14 cellular contexts compared by ENCODE assay signal in genomic region chr19:29851769-29852521, GRCh38. TPM values are rescaled to one million over a fixed set of nuclear protein-coding genes. Genes with fewer than 3 reads are reported as not detected.
DNase-seq lines count a peak whose midpoint lies in the region; ATAC-seq and TF ChIP-seq lines count a peak whose summit lies in the region.
"Had no signal": no experiment of that assay in that cellular context is flagged by ENCODE, and none has a peak within 500 bp of the region (broad histone marks: within the 10 kb centered on the region; RNA-seq: fewer than 3 reads in every experiment).

No MANE protein-coding gene starts in this region.

- H3K27ac Mint-ChIP-seq in activated CD4-positive, alpha-beta T cell treated with anti-CD3 and anti-CD28 coated beads for 36 hours: peak overlapping the region; percentile 53
- H3K27ac Mint-ChIP-seq in endodermal cell: no peak overlapping the region

- no peaks in the 10 kb centered on the region for H3K4me1 ChIP-seq in endodermal cell (ENCODE audit: control insufficient read depth, insufficient read depth, low read length)
- H3K4me1 ChIP-seq: testis had no signal

- DNase-seq in activated CD4-positive, alpha-beta T cell treated with anti-CD3 and anti-CD28 coated beads for 36 hours: peak; percentile 67
- no peak for DNase-seq in activated CD4-positive, alpha-beta T cell treated with anti-CD3 and anti-CD28 coated beads for 1 hour
- DNase-seq in endodermal cell: peak; percentile 13
- no peak for DNase-seq in NCI-H748 (lab: John Stamatoyannopoulos, UW; ENCODE audit: unreplicated experiment)
- DNase-seq in NCI-H1092 (lab: John Stamatoyannopoulos, UW): no peak
- DNase-seq: DND-41, foreskin fibroblast, left colon, NCI-H510A, testis had no signal

- ATAC-seq in activated CD4-positive, alpha-beta T cell treated with anti-CD3 and anti-CD28 coated beads for 36 hours: peak; percentile 96
- ATAC-seq in GM21390 (IDR thresholded peaks at IDR 0.05; ENCODE audit: unreplicated experiment) (peak; percentile 84), HG03108 (IDR thresholded peaks at IDR 0.05; ENCODE audit: unreplicated experiment) (peak; percentile 93), HG02588 (IDR thresholded peaks at IDR 0.05; ENCODE audit: unreplicated experiment) (no peak)
- ATAC-seq: left colon, SK-N-SH treated with all-trans-retinoic acid at 6 μM for 48 hours had no signal

- peaks cover 1% of the 10 kb centered on the region for H3K27me3 Mint-ChIP-seq in activated CD4-positive, alpha-beta T cell treated with anti-CD3 and anti-CD28 coated beads for 36 hours
- peaks cover 22% of the 10 kb centered on the region for H3K27me3 Mint-ChIP-seq in endodermal cell (ENCODE audit: insufficient read depth)

- H3K27ac ChIP-seq in endodermal cell (ENCODE audit: low read depth, low read length): no peak overlapping the region
- H3K27ac ChIP-seq: testis had no signal

- H3K36me3 Mint-ChIP-seq in activated CD4-positive, alpha-beta T cell treated with anti-CD3 and anti-CD28 coated beads for 36 hours (ENCODE audit: low read depth): no peaks in the 10 kb centered on the region
- H3K36me3 Mint-ChIP-seq in endodermal cell (ENCODE audit: low read depth): no peaks in the 10 kb centered on the region

- H3K4me3 Mint-ChIP-seq in activated CD4-positive, alpha-beta T cell treated with anti-CD3 and anti-CD28 coated beads for 36 hours: no peak overlapping the region
- no peak overlapping the region for H3K4me3 Mint-ChIP-seq in endodermal cell

- TF ChIP-seq CTCF in endodermal cell (conservative IDR thresholded peaks at IDR 0.05): no peak

- H3K9me3 ChIP-seq in endodermal cell (ENCODE audit: control insufficient read depth, low read length): no peaks in the 10 kb centered on the region
- H3K9me3 ChIP-seq: testis had no signal

- no peak overlapping the region for H3K9ac ChIP-seq in endodermal cell (ENCODE audit: extremely low read depth, low read length, poor library complexity, severe bottlenecking)

- H3K4me3 ChIP-seq in endodermal cell (ENCODE audit: low read length): no peak overlapping the region
- H3K4me3 ChIP-seq: testis had no signal

- intact Hi-C loops in activated CD4-positive, alpha-beta T cell treated with anti-CD3 and anti-CD28 coated beads for 36 hours (cut with DNase I, micrococcal nuclease): loop anchor here in 1 of 2 experiments (2.0 kb wide), 1 partner anchor 15 kb away; no protein-coding TSS in a partner anchor

- peaks cover 17% of the 10 kb centered on the region for H3K4me1 Mint-ChIP-seq in activated CD4-positive, alpha-beta T cell treated with anti-CD3 and anti-CD28 coated beads for 36 hours
- peaks cover 6% of the 10 kb centered on the region for H3K4me1 Mint-ChIP-seq in endodermal cell

- POLR2A ChIA-PET in activated CD4-positive, alpha-beta T cell treated with anti-CD3 and anti-CD28 coated beads for 36 hours (lab: Charles Lee): no interaction called here

- 87 to 100% methylated on average over 1 to 3 of the region's 3 CpGs for WGBS in endodermal cell (ENCODE audit: insufficient coverage in 1 of 2, insufficient read length in 1 of 2), 2 experiments

- H3K27me3 ChIP-seq in endodermal cell (ENCODE audit: control insufficient read depth, insufficient read depth, low read length, poor library complexity, severe bottlenecking): peaks cover 7% of the 10 kb centered on the region
- H3K27me3 ChIP-seq: testis had no signal

- no peaks in the 10 kb centered on the region for H3K9me3 Mint-ChIP-seq in activated CD4-positive, alpha-beta T cell treated with anti-CD3 and anti-CD28 coated beads for 36 hours (ENCODE audit: low read depth)
- no peaks in the 10 kb centered on the region for H3K9me3 Mint-ChIP-seq in endodermal cell

- H3K36me3 ChIP-seq in endodermal cell (ENCODE audit: control insufficient read depth, insufficient read depth, low read length): no peaks in the 10 kb centered on the region

- CTCF ChIA-PET in activated CD4-positive, alpha-beta T cell treated with anti-CD3 and anti-CD28 coated beads for 36 hours (lab: Charles Lee): interaction anchor here (0.6 to 0.8 kb wide), 2 partner anchors 19 to 43 kb away, joined by 3 read pairs; no protein-coding TSS in a partner anchor

RNA-seq across cellular contexts. Expression of gene CCNE1, which starts 40.2 kb away (rescaled TPM):
- total RNA-seq in activated CD4-positive, alpha-beta T cell treated with anti-CD3 and anti-CD28 coated beads for 36 hours: 10 to 100 TPM; 29.4 to 30.4 TPM
- 10 to 100 TPM; 33.3 to 34.9 TPM for total RNA-seq in endodermal cell
- polyA plus RNA-seq in endodermal cell (2013, experiment 1 of 2): 16.2 TPM
- polyA plus RNA-seq in endodermal cell (2013, experiment 2 of 2): 15.1 TPM

Comparison
In these comparisons a context has a peak if more than half of its experiments do, and no peak if none do; other contexts are left out.
1. DNase-seq: peak in activated CD4-positive, alpha-beta T cell treated with anti-CD3 and anti-CD28 coated beads for 36 hours (single experiment) and endodermal cell (single experiment); none in activated CD4-positive, alpha-beta T cell treated with anti-CD3 and anti-CD28 coated beads for 1 hour (single experiment), NCI-H748 (single experiment) and NCI-H1092 (single experiment).